ENCODE assay signal across 16 cellular contexts in the genomic region with DNA sequence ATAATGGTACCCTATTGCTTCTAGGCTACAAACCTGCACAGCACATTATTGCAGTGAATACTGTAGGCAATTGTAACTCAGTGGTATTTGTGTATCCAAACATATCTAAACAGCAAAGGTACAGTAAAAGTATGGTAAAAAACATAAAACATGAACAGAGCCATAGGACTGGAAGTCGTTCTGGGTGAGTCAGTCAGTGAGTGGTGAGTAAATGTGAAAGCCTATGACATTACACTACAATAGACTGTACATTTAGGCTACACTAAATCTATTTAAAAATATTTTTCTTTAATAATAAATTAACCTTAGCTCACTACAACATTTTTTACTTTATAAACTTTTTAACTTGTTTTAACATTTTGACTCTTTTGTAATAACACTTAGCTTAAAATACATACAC.
"Had no signal": no experiment of that assay in that cellular context is flagged by ENCODE, and none has a peak within 500 bp of the region (broad histone marks: within the 10 kb centered on the region; RNA-seq: fewer than 3 reads in every experiment).

No MANE protein-coding gene starts in this region.

- H3K4me3 ChIP-seq: cardiac muscle cell, lower lobe of right lung, prostate gland, skin epidermis had no signal

- H3K4me3 Mint-ChIP-seq: activated CD4-positive, alpha-beta memory T cell treated with anti-CD3 and anti-CD28 coated beads for 36 hours; activated T-helper 1 cell treated with anti-CD3 and anti-CD28 coated beads, Interleukin-12 subunit alpha, Interleukin-12 subunit beta, Interleukin-2, Interleukin-4 antibody, amounts not matched to agents 30 ng/mL and 10 ng/mL and 1 ng/mL, durations not matched to agents 14 hours and 24 hours and 36 hours; nephron progenitor cell; stimulated activated naive CD8-positive, alpha-beta T cell treated with anti-CD3 and anti-CD28 coated beads, Interleukin-15, Interleukin-2, amounts not matched to agents 100 ng/mL and 50 ng/mL, for 24 hours; type B pancreatic cell had no signal

- H3K4me1 Mint-ChIP-seq: nephron progenitor cell had no signal

- H3K36me3 Mint-ChIP-seq: activated CD4-positive, alpha-beta memory T cell treated with anti-CD3 and anti-CD28 coated beads for 36 hours had no signal

- H3K27ac Mint-ChIP-seq: activated CD4-positive, alpha-beta memory T cell treated with anti-CD3 and anti-CD28 coated beads for 36 hours; activated T-helper 1 cell treated with anti-CD3 and anti-CD28 coated beads, Interleukin-12 subunit alpha, Interleukin-12 subunit beta, Interleukin-2, Interleukin-4 antibody, amounts not matched to agents 30 ng/mL and 10 ng/mL and 1 ng/mL, durations not matched to agents 14 hours and 24 hours and 36 hours; nephron progenitor cell; stimulated activated naive CD8-positive, alpha-beta T cell treated with anti-CD3 and anti-CD28 coated beads, Interleukin-15, Interleukin-2, amounts not matched to agents 100 ng/mL and 50 ng/mL, for 24 hours; type B pancreatic cell had no signal

- ATAC-seq: left cardiac atrium, lower lobe of right lung, right cardiac atrium had no signal

- H3K27me3 Mint-ChIP-seq: type B pancreatic cell had no signal

- DNase-seq: activated CD4-positive, alpha-beta memory T cell treated with anti-CD3 and anti-CD28 coated beads for 36 hours; activated CD4-positive, alpha-beta T cell treated with anti-CD3 and anti-CD28 coated beads for 1 hour; activated CD8-positive, alpha-beta memory T cell treated with anti-CD3 and anti-CD28 coated beads, Interleukin-2, amount 50 U/mL, for 48 hours; activated naive CD4-positive, alpha-beta T cell; foreskin melanocyte; left cardiac atrium; lower lobe of right lung; nephron progenitor cell; right cardiac atrium; stimulated activated CD4-positive, alpha-beta T cell treated with anti-CD3 and anti-CD28 coated beads, Interleukin-4, amount 100 ng/mL, for 24 hours had no signal
